Comparison of ENCODE assay signal across 10 cellular contexts in genomic region chr16:28414530-28414929, GRCh38. TPM values are rescaled to one million over a fixed set of nuclear protein-coding genes. Genes with fewer than 3 reads are reported as not detected.
DNase-seq lines count a peak whose midpoint lies in the region; ATAC-seq and TF ChIP-seq lines count a peak whose summit lies in the region.
"Not testable (repeated sequence)": the region's sequence is repeated elsewhere in the genome, so short reads cannot be mapped to it uniquely, and the experiment has no call there.
"Had no signal": no experiment of that assay in that cellular context is flagged by ENCODE, and none has a peak within 500 bp of the region (broad histone marks: within the 10 kb centered on the region; RNA-seq: fewer than 3 reads in every experiment).

No MANE protein-coding gene starts in this region.

- not testable (repeated sequence) for H4K20me1 ChIP-seq in BLaER1 treated with 17β-estradiol and CSF1 and Interleukin-3, amounts not matched to agents 10 nM and 100 nM

- not testable (repeated sequence) for H3K4me1 ChIP-seq in BLaER1 treated with 17β-estradiol and CSF1 and Interleukin-3, amounts not matched to agents 10 nM and 100 nM; psoas muscle; upper lobe of right lung

- not testable (repeated sequence) for H3K36me3 ChIP-seq in BLaER1 treated with 17β-estradiol and CSF1 and Interleukin-3, amounts not matched to agents 10 nM and 100 nM; psoas muscle (ENCODE audit: insufficient read depth in 1 of 2, low read depth in 1 of 2); upper lobe of right lung

- H3K27ac ChIP-seq in BLaER1 treated with 17β-estradiol and CSF1 and Interleukin-3, amounts not matched to agents 10 nM and 100 nM; psoas muscle; upper lobe of right lung: not testable (repeated sequence)

- intact Hi-C loops in psoas muscle (cut with DNase I); upper lobe of right lung (cut with DNase I): not testable (repeated sequence)

- H3K36me3 Mint-ChIP-seq in activated CD8-positive, alpha-beta memory T cell treated with anti-CD3 and anti-CD28 coated beads, Interleukin-2, amount 10 ng/mL, durations not matched to agents 7 days and 5 days; glutamatergic neuron (ENCODE audit: unreplicated experiment): not testable (repeated sequence)

- DNase-seq in RPMI8226: peak; percentile 1
- peak; percentile 33 for DNase-seq in activated CD8-positive, alpha-beta memory T cell treated with anti-CD3 and anti-CD28 coated beads, Interleukin-2, amount 10 ng/mL, durations not matched to agents 7 days and 5 days
- DNase-seq in glutamatergic neuron: peak; percentile 10
- DNase-seq in mesenteric fat pad (ENCODE audit: low spot score): peak; percentile 78
- peak; percentile 1 to 6 for DNase-seq in psoas muscle
- peak; percentile 49 for DNase-seq in upper lobe of right lung

- not testable (repeated sequence) for H3K27ac Mint-ChIP-seq in activated CD8-positive, alpha-beta memory T cell treated with anti-CD3 and anti-CD28 coated beads, Interleukin-2, amount 10 ng/mL, durations not matched to agents 7 days and 5 days; glutamatergic neuron (ENCODE audit: unreplicated experiment)

- H3K9me3 ChIP-seq in BLaER1 treated with 17β-estradiol and CSF1 and Interleukin-3, amounts not matched to agents 10 nM and 100 nM (replicated peaks in 1 of 11); psoas muscle; upper lobe of right lung: not testable (repeated sequence)

- not testable (repeated sequence) for H3K9ac ChIP-seq in BLaER1 treated with 17β-estradiol and CSF1 and Interleukin-3, amounts not matched to agents 10 nM and 100 nM

- not testable (repeated sequence) for H3K4me1 Mint-ChIP-seq in activated CD8-positive, alpha-beta memory T cell treated with anti-CD3 and anti-CD28 coated beads, Interleukin-2, amount 10 ng/mL, durations not matched to agents 7 days and 5 days; glutamatergic neuron (ENCODE audit: low read depth, unreplicated experiment)

- not testable (repeated sequence) for H3K4me3 Mint-ChIP-seq in activated CD8-positive, alpha-beta memory T cell treated with anti-CD3 and anti-CD28 coated beads, Interleukin-2, amount 10 ng/mL, durations not matched to agents 7 days and 5 days; glutamatergic neuron (ENCODE audit: unreplicated experiment)

- H3K27me3 ChIP-seq in BLaER1 treated with 17β-estradiol and CSF1 and Interleukin-3, amounts not matched to agents 10 nM and 100 nM; psoas muscle (ENCODE audit: insufficient read depth in 3 of 3, low read length in 2 of 3); upper lobe of right lung: not testable (repeated sequence)

- ATAC-seq in activated CD8-positive, alpha-beta memory T cell treated with anti-CD3 and anti-CD28 coated beads, Interleukin-2, amount 10 ng/mL, durations not matched to agents 7 days and 5 days; psoas muscle; upper lobe of right lung: not testable (repeated sequence)

- CTCF ChIA-PET in activated CD8-positive, alpha-beta memory T cell treated with anti-CD3 and anti-CD28 coated beads, Interleukin-2, amount 10 ng/mL, durations not matched to agents 7 days and 5 days (lab: Charles Lee): not testable (repeated sequence)

- TF ChIP-seq CTCF in glutamatergic neuron (IDR thresholded peaks at IDR 0.05; ENCODE audit: partially characterized antibody, unreplicated experiment); psoas muscle (IDR thresholded peaks at IDR 0.05); upper lobe of right lung (IDR thresholded peaks at IDR 0.05): not testable (repeated sequence)

- peak overlapping the region in 8 of 11 experiments; percentile 31 to 61 (median 54); a peak in 11 of 22 replicates for H3K4me2 ChIP-seq in BLaER1 treated with 17β-estradiol and CSF1 and Interleukin-3, amounts not matched to agents 10 nM and 100 nM

- not testable (repeated sequence) for H3K27me3 Mint-ChIP-seq in activated CD8-positive, alpha-beta memory T cell treated with anti-CD3 and anti-CD28 coated beads, Interleukin-2, amount 10 ng/mL, durations not matched to agents 7 days and 5 days; glutamatergic neuron (ENCODE audit: unreplicated experiment)

- not testable (repeated sequence) for H3K9me3 Mint-ChIP-seq in activated CD8-positive, alpha-beta memory T cell treated with anti-CD3 and anti-CD28 coated beads, Interleukin-2, amount 10 ng/mL, durations not matched to agents 7 days and 5 days (ENCODE audit: low read depth); glutamatergic neuron (ENCODE audit: unreplicated experiment)

- not testable (repeated sequence) for H3K4me3 ChIP-seq in BLaER1 treated with 17β-estradiol and CSF1 and Interleukin-3, amounts not matched to agents 10 nM and 100 nM; psoas muscle; upper lobe of right lung

- WGBS in psoas muscle, 3 donors: 77 to 80% (median 80%) methylated on average over 12 to 14 of the region's 18 CpGs

RNA-seq across cellular contexts. Expression of gene EIF3CL, which starts 10.9 kb away (rescaled TPM):
- total RNA-seq in activated CD8-positive, alpha-beta memory T cell treated with anti-CD3 and anti-CD28 coated beads, Interleukin-2, amount 10 ng/mL, durations not matched to agents 7 days and 5 days: 10 to 100 TPM; 58.1 to 69.0 TPM
- total RNA-seq in glutamatergic neuron (ENCODE audit: unreplicated experiment) (57.8 TPM), mesenteric fat pad (88.7 TPM), psoas muscle (100 to 1,000 TPM in 2 of 4 donors, 10 to 100 TPM in 2; 25.5 to 126 (median 94.2) TPM), upper lobe of right lung (25.2 TPM)
- 100 to 1,000 TPM in 1 of 3 donors, 10 to 100 TPM in 2; 60.6 to 130 (median 84.5) TPM for polyA plus RNA-seq in psoas muscle

RNA-seq across cellular contexts. Expression of gene NPIPB6, which starts 51.2 kb away (rescaled TPM):
- total RNA-seq in activated CD8-positive, alpha-beta memory T cell treated with anti-CD3 and anti-CD28 coated beads, Interleukin-2, amount 10 ng/mL, durations not matched to agents 7 days and 5 days: 1 to 10 TPM; 2.0 to 4.6 TPM
- total RNA-seq in glutamatergic neuron (ENCODE audit: unreplicated experiment) (3.1 TPM), mesenteric fat pad (4.7 TPM), psoas muscle (1 to 10 TPM in 1 of 4 donors, under 1 TPM in 2, not detected in 1; 0.76 to 1.5 (median 0.84) TPM), upper lobe of right lung (3.2 TPM)
- polyA plus RNA-seq in psoas muscle: under 1 TPM; 0.17 to 0.68 (median 0.38) TPM
- total RNA-seq: HepG2 had no signal

RNA-seq across cellular contexts. Expression of gene NPIPB7, which starts 57.6 kb away (rescaled TPM):
- total RNA-seq in activated CD8-positive, alpha-beta memory T cell treated with anti-CD3 and anti-CD28 coated beads, Interleukin-2, amount 10 ng/mL, durations not matched to agents 7 days and 5 days: not detected
- total RNA-seq in glutamatergic neuron (ENCODE audit: unreplicated experiment): not detected
- not detected for total RNA-seq in mesenteric fat pad
- under 1 TPM in 1 of 4 donors, not detected in 3; 0.20 TPM for total RNA-seq in psoas muscle
- under 1 TPM in 1 of 3 donors, not detected in 2; 0.04 TPM for polyA plus RNA-seq in psoas muscle
- not detected for total RNA-seq in upper lobe of right lung
- total RNA-seq: GM23248, HepG2 had no signal
- polyA plus RNA-seq: CD4-positive, alpha-beta memory T cell; GM23248 had no signal

Comparison
In these comparisons a context has a peak if more than half of its experiments do, and no peak if none do; other contexts are left out.
1. DNase-seq: peak in every context shown above with its lines; median percentile 78 in mesenteric fat pad; 49 in upper lobe of right lung; 33 in activated CD8-positive, alpha-beta memory T cell treated with anti-CD3 and anti-CD28 coated beads, Interleukin-2, amount 10 ng/mL, durations not matched to agents 7 days and 5 days; 10 in glutamatergic neuron; 4 in psoas muscle; 1 in RPMI8226.